In the genomic region with DNA sequence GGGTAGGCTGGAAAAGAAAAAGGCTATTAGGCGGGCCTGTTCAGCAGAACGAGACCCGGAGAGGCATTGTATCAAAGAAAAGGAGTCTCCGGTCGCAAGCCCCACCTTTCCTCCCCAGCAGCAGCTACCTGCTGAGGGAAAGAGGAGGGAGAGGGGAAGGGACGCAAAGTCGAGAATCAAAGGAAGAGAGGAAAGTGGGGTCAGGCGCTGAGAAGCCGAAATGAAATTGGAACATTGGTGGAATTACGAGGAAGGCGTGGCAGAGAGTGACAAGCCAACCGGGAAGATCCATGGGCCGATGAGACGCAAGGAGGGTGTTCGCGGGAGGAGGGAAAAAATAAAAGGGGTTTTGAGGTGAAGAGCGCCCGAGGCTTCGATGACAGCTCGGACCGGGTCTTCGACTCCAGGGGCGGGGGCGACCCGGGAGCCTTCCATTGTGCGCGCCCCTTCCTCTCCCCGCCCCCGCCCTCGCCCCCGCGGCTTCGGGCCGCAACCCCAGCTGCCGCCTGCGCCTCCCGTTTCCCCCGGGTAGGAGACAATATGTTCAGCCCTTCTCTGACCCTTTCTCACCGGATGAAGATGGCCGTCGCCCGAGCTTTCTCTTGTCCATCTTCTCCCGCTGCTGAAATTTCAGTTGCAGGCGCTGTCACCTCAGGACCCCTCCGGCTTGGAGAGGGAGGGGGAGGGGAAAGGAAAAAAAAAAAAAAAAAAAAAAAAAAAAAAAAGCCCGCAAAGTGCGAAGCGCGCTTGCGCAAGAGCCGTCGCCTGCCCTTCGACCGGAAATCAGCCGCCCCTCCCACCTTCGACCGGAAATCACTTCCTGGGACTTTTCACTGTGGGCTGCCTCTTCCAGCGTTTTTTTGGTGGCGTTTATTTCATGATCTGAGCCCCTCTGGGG, we compare ENCODE assay signal across 8 cellular contexts. TPM values are rescaled to one million over a fixed set of nuclear protein-coding genes. Genes with fewer than 3 reads are reported as not detected.
DNase-seq lines count a peak whose midpoint lies in the region; ATAC-seq and TF ChIP-seq lines count a peak whose summit lies in the region.

A gene with protein sequence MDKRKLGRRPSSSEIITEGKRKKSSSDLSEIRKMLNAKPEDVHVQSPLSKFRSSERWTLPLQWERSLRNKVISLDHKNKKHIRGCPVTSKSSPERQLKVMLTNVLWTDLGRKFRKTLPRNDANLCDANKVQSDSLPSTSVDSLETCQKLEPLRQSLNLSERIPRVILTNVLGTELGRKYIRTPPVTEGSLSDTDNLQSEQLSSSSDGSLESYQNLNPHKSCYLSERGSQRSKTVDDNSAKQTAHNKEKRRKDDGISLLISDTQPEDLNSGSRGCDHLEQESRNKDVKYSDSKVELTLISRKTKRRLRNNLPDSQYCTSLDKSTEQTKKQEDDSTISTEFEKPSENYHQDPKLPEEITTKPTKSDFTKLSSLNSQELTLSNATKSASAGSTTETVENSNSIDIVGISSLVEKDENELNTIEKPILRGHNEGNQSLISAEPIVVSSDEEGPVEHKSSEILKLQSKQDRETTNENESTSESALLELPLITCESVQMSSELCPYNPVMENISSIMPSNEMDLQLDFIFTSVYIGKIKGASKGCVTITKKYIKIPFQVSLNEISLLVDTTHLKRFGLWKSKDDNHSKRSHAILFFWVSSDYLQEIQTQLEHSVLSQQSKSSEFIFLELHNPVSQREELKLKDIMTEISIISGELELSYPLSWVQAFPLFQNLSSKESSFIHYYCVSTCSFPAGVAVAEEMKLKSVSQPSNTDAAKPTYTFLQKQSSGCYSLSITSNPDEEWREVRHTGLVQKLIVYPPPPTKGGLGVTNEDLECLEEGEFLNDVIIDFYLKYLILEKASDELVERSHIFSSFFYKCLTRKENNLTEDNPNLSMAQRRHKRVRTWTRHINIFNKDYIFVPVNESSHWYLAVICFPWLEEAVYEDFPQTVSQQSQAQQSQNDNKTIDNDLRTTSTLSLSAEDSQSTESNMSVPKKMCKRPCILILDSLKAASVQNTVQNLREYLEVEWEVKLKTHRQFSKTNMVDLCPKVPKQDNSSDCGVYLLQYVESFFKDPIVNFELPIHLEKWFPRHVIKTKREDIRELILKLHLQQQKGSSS (minus strand): TSS at position 692 of the 898 bp plus-strand sequence. CDS start 82 bp downstream, at position 610.

- peak within 1 kb of the TSS; percentile 99 to 100 (median 99) for H3K27ac Mint-ChIP-seq in IgD-negative memory B cell
- peak within 1 kb of the TSS; percentile 98 for H3K27ac Mint-ChIP-seq in activated T-cell treated with anti-CD3 and anti-CD28 coated beads, Interleukin-2, amount 50 U/mL, for 72 hours

- H3K4me3 ChIP-seq in esophagus muscularis mucosa: peak within 1 kb of the TSS; percentile 73 to 97 (median 91)

- no peaks in the 10 kb centered on the region for H3K9me3 ChIP-seq in esophagus muscularis mucosa

- peaks cover 0 to 4% (median 0%) of the 10 kb centered on the region in 3 donors for H3K9me3 Mint-ChIP-seq in IgD-negative memory B cell
- no peaks in the 10 kb centered on the region for H3K9me3 Mint-ChIP-seq in activated T-cell treated with anti-CD3 and anti-CD28 coated beads, Interleukin-2, amount 50 U/mL, for 72 hours

- H3K4me3 Mint-ChIP-seq in IgD-negative memory B cell: peak within 1 kb of the TSS; percentile 93 to 100 (median 99)
- peak within 1 kb of the TSS; percentile 96 to 98 for H3K4me3 Mint-ChIP-seq in activated T-cell treated with anti-CD3 and anti-CD28 coated beads, Interleukin-2, amount 50 U/mL, for 72 hours

- peaks cover 0 to under 1% (median 0%) of the 10 kb centered on the region in 4 donors for H3K36me3 ChIP-seq in esophagus muscularis mucosa

- TF ChIP-seq EP300 in esophagus muscularis mucosa (IDR thresholded peaks at IDR 0.05): no peak

- TF ChIP-seq POLR2A in esophagus muscularis mucosa (IDR thresholded peaks at IDR 0.05; ENCODE audit: low read depth): no peak

- peak; percentile 99 for DNase-seq in COLO829 (ENCODE audit: low spot score)
- DNase-seq in activated T-cell treated with anti-CD3 and anti-CD28 coated beads, Interleukin-2, amount 50 U/mL, for 72 hours: peak; percentile 80 to 81
- DNase-seq in esophagus muscularis mucosa (ENCODE audit: extremely low spot score): peak; percentile 94
- DNase-seq in myocyte (ENCODE audit: low read depth): peak; percentile 87
- DNase-seq in stimulated activated CD8-positive, alpha-beta memory T cell treated with anti-CD3 and anti-CD28 coated beads, Interleukin-7, amount 100 ng/mL, for 48 hours (ENCODE audit: extremely low read depth in 1 of 2, low read depth in 1 of 2): peak; percentile 56 to 65

- peak; percentile 45 for ATAC-seq in GM21381 (IDR thresholded peaks at IDR 0.05; ENCODE audit: unreplicated experiment)
- peak; percentile 67 to 79 for ATAC-seq in activated T-cell treated with anti-CD3 and anti-CD28 coated beads, Interleukin-2, amount 50 U/mL, for 72 hours (replicated peaks in 1 of 2)

- H3K36me3 Mint-ChIP-seq in IgD-negative memory B cell: peaks cover 3% of the 10 kb centered on the region
- H3K36me3 Mint-ChIP-seq in activated T-cell treated with anti-CD3 and anti-CD28 coated beads, Interleukin-2, amount 50 U/mL, for 72 hours (ENCODE audit: insufficient read depth in 2 of 2): peaks cover 7 to 12% of the 10 kb centered on the region in 2 donors

- TF ChIP-seq CTCF in esophagus muscularis mucosa (IDR thresholded peaks at IDR 0.05): no peak

- intact Hi-C loops in esophagus muscularis mucosa (cut with DNase I): loop anchor here (5.0 kb wide), 1 partner anchor 50 kb away; the partner anchor contains the start of gene TRMT10C

- H3K27ac ChIP-seq in esophagus muscularis mucosa (replicated peaks in 1 of 4): peak within 1 kb of the TSS; percentile 86 to 97 (median 96)

- WGBS in esophagus muscularis mucosa: under 1% methylated on average over 54 of the region's 59 CpGs

- peaks cover 19 to 40% (median 33%) of the 10 kb centered on the region in 3 donors for H3K4me1 Mint-ChIP-seq in IgD-negative memory B cell
- peaks cover 49% of the 10 kb centered on the region for H3K4me1 Mint-ChIP-seq in activated T-cell treated with anti-CD3 and anti-CD28 coated beads, Interleukin-2, amount 50 U/mL, for 72 hours (ENCODE audit: low read depth)

- H3K4me1 ChIP-seq in esophagus muscularis mucosa: peaks cover 17 to 34% (median 26%) of the 10 kb centered on the region in 4 donors

- H3K27me3 ChIP-seq in esophagus muscularis mucosa: peaks cover 0 to 12% (median 0%) of the 10 kb centered on the region in 4 donors

- no peaks in the 10 kb centered on the region for H3K27me3 Mint-ChIP-seq in IgD-negative memory B cell
- no peaks in the 10 kb centered on the region for H3K27me3 Mint-ChIP-seq in activated T-cell treated with anti-CD3 and anti-CD28 coated beads, Interleukin-2, amount 50 U/mL, for 72 hours (ENCODE audit: low read depth)

TF ChIP-seq in PFSK-1, 5 proteins besides CTCF, POLR2A, EP300 and RAD21:
- TF ChIP-seq SIN3A (IDR thresholded peaks at IDR 0.05; ENCODE audit: borderline replicate concordance, insufficient read depth, low read length) (0 out of 2 replicates have a peak, but pooled peaks have one; percentile 9), POLR2AphosphoS5 (IDR thresholded peaks at IDR 0.05; ENCODE audit: low read depth, low read length) (peak; percentile 92), FOXP2 (optimal IDR thresholded peaks at IDR 0.05; ENCODE audit: borderline replicate concordance, extremely low read depth, extremely low read length, insufficient read depth) (no peak), TAF1 (IDR thresholded peaks at IDR 0.05; ENCODE audit: borderline replicate concordance, insufficient read depth, low read length) (peak; percentile 64; the same call in 1 of the 2 replicates)
- TF ChIP-seq, protein P1, sequence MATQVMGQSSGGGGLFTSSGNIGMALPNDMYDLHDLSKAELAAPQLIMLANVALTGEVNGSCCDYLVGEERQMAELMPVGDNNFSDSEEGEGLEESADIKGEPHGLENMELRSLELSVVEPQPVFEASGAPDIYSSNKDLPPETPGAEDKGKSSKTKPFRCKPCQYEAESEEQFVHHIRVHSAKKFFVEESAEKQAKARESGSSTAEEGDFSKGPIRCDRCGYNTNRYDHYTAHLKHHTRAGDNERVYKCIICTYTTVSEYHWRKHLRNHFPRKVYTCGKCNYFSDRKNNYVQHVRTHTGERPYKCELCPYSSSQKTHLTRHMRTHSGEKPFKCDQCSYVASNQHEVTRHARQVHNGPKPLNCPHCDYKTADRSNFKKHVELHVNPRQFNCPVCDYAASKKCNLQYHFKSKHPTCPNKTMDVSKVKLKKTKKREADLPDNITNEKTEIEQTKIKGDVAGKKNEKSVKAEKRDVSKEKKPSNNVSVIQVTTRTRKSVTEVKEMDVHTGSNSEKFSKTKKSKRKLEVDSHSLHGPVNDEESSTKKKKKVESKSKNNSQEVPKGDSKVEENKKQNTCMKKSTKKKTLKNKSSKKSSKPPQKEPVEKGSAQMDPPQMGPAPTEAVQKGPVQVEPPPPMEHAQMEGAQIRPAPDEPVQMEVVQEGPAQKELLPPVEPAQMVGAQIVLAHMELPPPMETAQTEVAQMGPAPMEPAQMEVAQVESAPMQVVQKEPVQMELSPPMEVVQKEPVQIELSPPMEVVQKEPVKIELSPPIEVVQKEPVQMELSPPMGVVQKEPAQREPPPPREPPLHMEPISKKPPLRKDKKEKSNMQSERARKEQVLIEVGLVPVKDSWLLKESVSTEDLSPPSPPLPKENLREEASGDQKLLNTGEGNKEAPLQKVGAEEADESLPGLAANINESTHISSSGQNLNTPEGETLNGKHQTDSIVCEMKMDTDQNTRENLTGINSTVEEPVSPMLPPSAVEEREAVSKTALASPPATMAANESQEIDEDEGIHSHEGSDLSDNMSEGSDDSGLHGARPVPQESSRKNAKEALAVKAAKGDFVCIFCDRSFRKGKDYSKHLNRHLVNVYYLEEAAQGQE (IDR thresholded peaks at IDR 0.05; ENCODE audit: insufficient read depth in 1 of 2, low read depth in 2 of 2, low read length in 2 of 2): peak in 1 of 2 experiments; percentile 39; a peak in 1 of 4 replicates

RNA-seq across cellular contexts. Expression of the gene that starts here (rescaled TPM):
- 6.1 TPM for polyA plus RNA-seq in IgD-negative memory B cell
- 1.2 TPM for polyA plus RNA-seq in PFSK-1 (2012; ENCODE audit: insufficient read length, low read depth)
- 10 to 100 TPM; 26.9 to 27.1 TPM for total RNA-seq in activated T-cell treated with anti-CD3 and anti-CD28 coated beads, Interleukin-2, amount 50 U/mL, for 72 hours
- total RNA-seq in esophagus muscularis mucosa: 10 to 100 TPM; 13.7 to 23.3 (median 15.9) TPM
- 14.2 and 15.4 TPM in 2 replicates for total RNA-seq in myocyte
- 3.6 TPM for polyA plus RNA-seq in myocyte (2012)

Comparison
In these comparisons a context has a peak if more than half of its experiments do, and no peak if none do; other contexts are left out.
1. Peak in every context shown above with its lines: DNase-seq, ATAC-seq, H3K4me3 ChIP-seq and H3K27ac ChIP-seq.